In the genomic region with DNA sequence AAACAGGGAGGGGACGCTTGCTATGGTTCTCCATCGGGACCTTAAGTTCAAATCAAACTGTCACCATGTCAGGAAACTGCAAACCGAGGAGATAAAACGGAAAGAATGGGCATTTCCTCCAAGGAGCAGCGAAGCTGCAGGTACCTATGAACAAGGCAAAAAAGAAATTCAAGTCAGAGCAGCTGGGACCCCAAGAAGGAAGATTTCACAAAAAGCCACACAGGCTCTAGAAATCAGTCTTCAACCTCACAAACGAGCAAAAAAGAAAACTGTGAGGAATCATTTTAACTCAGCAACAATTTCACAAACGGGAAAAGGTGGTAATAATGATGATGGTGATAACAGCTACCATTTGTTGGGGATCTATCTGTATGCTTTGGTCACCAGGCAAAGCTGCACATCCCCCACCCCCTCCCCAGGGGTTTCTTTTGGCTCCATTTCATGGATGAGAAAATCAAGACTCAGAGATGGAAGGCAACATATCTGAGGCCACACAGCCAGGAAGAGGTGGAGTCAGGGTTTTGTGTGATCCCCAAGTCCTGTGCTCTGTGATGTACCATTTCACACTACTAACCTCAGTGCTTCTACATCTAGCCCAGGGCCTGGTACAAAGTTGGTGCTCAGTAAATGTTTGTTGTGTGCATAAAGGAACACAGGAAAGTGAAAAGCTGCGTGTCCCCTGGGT, we compare ENCODE assay signal across 10 cellular contexts.
DNase-seq lines count a peak whose midpoint lies in the region; ATAC-seq and TF ChIP-seq lines count a peak whose summit lies in the region.
"Had no signal": no experiment of that assay in that cellular context is flagged by ENCODE, and none has a peak within 500 bp of the region (broad histone marks: within the 10 kb centered on the region; RNA-seq: fewer than 3 reads in every experiment).

No MANE protein-coding gene starts in this region.

- no peaks in the 10 kb centered on the region for H3K27me3 Mint-ChIP-seq in Caco-2 (ENCODE audit: insufficient read depth, unreplicated experiment)
- H3K27me3 Mint-ChIP-seq in activated naive CD8-positive, alpha-beta T cell treated with anti-CD3 and anti-CD28 coated beads, Interleukin-2, amount 50 U/mL, for 24 hours: no peaks in the 10 kb centered on the region
- H3K27me3 Mint-ChIP-seq in natural killer cell (ENCODE audit: low read depth in 2 of 2): no peaks in the 10 kb centered on the region

- TF ChIP-seq CTCF in Caco-2 (IDR thresholded peaks at IDR 0.05; ENCODE audit: insufficient read depth in 1 of 2, low read depth in 1 of 2, low read length in 1 of 2, severe bottlenecking in 1 of 2, unreplicated experiment in 1 of 2) (no peak), natural killer cell (IDR thresholded peaks at IDR 0.05) (no peak)

- 0 out of 2 replicates have a peak, but pooled peaks cover 9% of the 10 kb centered on the region for H3K36me3 ChIP-seq in BLaER1
- H3K36me3 ChIP-seq in Caco-2 (ENCODE audit: control insufficient read depth, insufficient read depth, low read length): no peaks in the 10 kb centered on the region

- H3K27me3 ChIP-seq in BLaER1 (no peaks in the 10 kb centered on the region), Caco-2 (replicated peaks; ENCODE audit: control insufficient read depth, insufficient read depth, low read length) (no peaks in the 10 kb centered on the region)
- H3K27me3 ChIP-seq: SJSA1 had no signal

- H3K4me3 Mint-ChIP-seq in Caco-2 (ENCODE audit: unreplicated experiment) (no peak overlapping the region), natural killer cell (peak overlapping the region; percentile 74)
- peak overlapping the region; percentile 1 for H3K4me3 Mint-ChIP-seq in activated naive CD8-positive, alpha-beta T cell treated with anti-CD3 and anti-CD28 coated beads, Interleukin-2, amount 50 U/mL, for 24 hours

- DNase-seq in Caco-2 (no peak), natural killer cell (no peak), G401 (ENCODE audit: low spot score) (no peak), kidney tubule cell (ENCODE audit: low spot score) (no peak)
- DNase-seq in activated naive CD8-positive, alpha-beta T cell treated with anti-CD3 and anti-CD28 coated beads, Interleukin-2, amount 50 U/mL, for 24 hours: no peak

- intact Hi-C loops in Caco-2 (cut with micrococcal nuclease; ENCODE audit: unreplicated experiment) (no loop called here), natural killer cell (cut with micrococcal nuclease) (no loop called here)

- H3K4me3 ChIP-seq in BLaER1: peak overlapping the region; percentile 41; the same call in 1 of the 2 replicates
- no peak overlapping the region for H3K4me3 ChIP-seq in Caco-2 (ENCODE audit: low read depth, low read length)
- H3K4me3 ChIP-seq: SJSA1 had no signal

- H3K36me3 Mint-ChIP-seq in Caco-2 (ENCODE audit: insufficient read depth, unreplicated experiment) (peaks cover 5% of the 10 kb centered on the region), natural killer cell (no peaks in the 10 kb centered on the region)
- no peaks in the 10 kb centered on the region for H3K36me3 Mint-ChIP-seq in activated naive CD8-positive, alpha-beta T cell treated with anti-CD3 and anti-CD28 coated beads, Interleukin-2, amount 50 U/mL, for 24 hours (ENCODE audit: low read depth)

- ATAC-seq in activated naive CD8-positive, alpha-beta T cell treated with anti-CD3 and anti-CD28 coated beads, Interleukin-2, amount 50 U/mL, for 24 hours: no peak
- ATAC-seq in natural killer cell (peak in 2 of 3 donors; percentile 13 to 34), GM21381 (IDR thresholded peaks at IDR 0.05; ENCODE audit: unreplicated experiment) (no peak), GM21737 (IDR thresholded peaks at IDR 0.05; ENCODE audit: unreplicated experiment) (no peak)

- H3K4me1 Mint-ChIP-seq in Caco-2 (ENCODE audit: low read depth, unreplicated experiment): peaks cover 35% of the 10 kb centered on the region
- H3K4me1 Mint-ChIP-seq in activated naive CD8-positive, alpha-beta T cell treated with anti-CD3 and anti-CD28 coated beads, Interleukin-2, amount 50 U/mL, for 24 hours: peaks cover 85% of the 10 kb centered on the region
- H3K4me1 Mint-ChIP-seq in natural killer cell: peaks cover 78 to 94% of the 10 kb centered on the region in 2 donors

- CTCF ChIA-PET in Caco-2 (lab: Charles Lee): no interaction called here

- no peaks in the 10 kb centered on the region for H3K9me3 ChIP-seq in BLaER1
- H3K9me3 ChIP-seq in Caco-2: no peaks in the 10 kb centered on the region
- H3K9me3 ChIP-seq: neutrophil, SJSA1 had no signal

- POLR2A ChIA-PET in Caco-2 (lab: Charles Lee): no interaction called here

- peak overlapping the region; percentile 100 for H3K4me2 ChIP-seq in BLaER1

- H3K27ac Mint-ChIP-seq in Caco-2 (ENCODE audit: unreplicated experiment) (peak overlapping the region; percentile 28), natural killer cell (peak overlapping the region; percentile 78 to 89)
- peak overlapping the region; percentile 68 for H3K27ac Mint-ChIP-seq in activated naive CD8-positive, alpha-beta T cell treated with anti-CD3 and anti-CD28 coated beads, Interleukin-2, amount 50 U/mL, for 24 hours

- H3K9me3 Mint-ChIP-seq in Caco-2 (ENCODE audit: unreplicated experiment) (no peaks in the 10 kb centered on the region), natural killer cell (no peaks in the 10 kb centered on the region)
- H3K9me3 Mint-ChIP-seq in activated naive CD8-positive, alpha-beta T cell treated with anti-CD3 and anti-CD28 coated beads, Interleukin-2, amount 50 U/mL, for 24 hours: no peaks in the 10 kb centered on the region

- H3K9ac ChIP-seq in BLaER1: peak overlapping the region; percentile 58

- in situ Hi-C loops in G401 (cut with HindIII; ENCODE audit: low sequenced_read_pairs): no loop called here

- H3K4me1 ChIP-seq in BLaER1: peaks cover 97% of the 10 kb centered on the region
- peaks cover 40% of the 10 kb centered on the region for H3K4me1 ChIP-seq in Caco-2

- H4K20me1 ChIP-seq in BLaER1: peaks cover 98% of the 10 kb centered on the region

- BruUV-seq in Caco-2 (replicated peaks; lab: Mats Ljungman, UMichigan): no TSS peak

- H3K27ac ChIP-seq in BLaER1: peak overlapping the region; percentile 69
- H3K27ac ChIP-seq: SJSA1 had no signal

Comparison
In these comparisons a context has a peak if more than half of its experiments do, and no peak if none do; other contexts are left out.
1. H3K27ac Mint-ChIP-seq: peak in every context shown above with its lines; median percentile 84 in natural killer cell; 68 in activated naive CD8-positive, alpha-beta T cell treated with anti-CD3 and anti-CD28 coated beads, Interleukin-2, amount 50 U/mL, for 24 hours; 28 in Caco-2.
2. ATAC-seq: peak in natural killer cell (2 of 3); none in activated naive CD8-positive, alpha-beta T cell treated with anti-CD3 and anti-CD28 coated beads, Interleukin-2, amount 50 U/mL, for 24 hours (single experiment), GM21381 (single experiment) and GM21737 (single experiment).